12 cellular contexts compared by ENCODE assay signal in genomic region chr3:175672119-175672689, GRCh38.
DNase-seq lines count a peak whose midpoint lies in the region; ATAC-seq, FAIRE-seq and TF ChIP-seq lines count a peak whose summit lies in the region.
"Had no signal": no experiment of that assay in that cellular context is flagged by ENCODE, and none has a peak within 500 bp of the region (broad histone marks: within the 10 kb centered on the region; RNA-seq: fewer than 3 reads in every experiment).

No MANE protein-coding gene starts in this region.

- no peaks in the 10 kb centered on the region for H3K27me3 ChIP-seq in left ventricle myocardium inferior (ENCODE audit: low read depth)

- intact Hi-C loops in left ventricle myocardium inferior (cut with micrococcal nuclease) (no loop called here), left cardiac atrium (cut with DNase I) (no loop called here)

- no peaks in the 10 kb centered on the region for H3K36me3 ChIP-seq in left ventricle myocardium inferior

- H3K4me1 ChIP-seq in left ventricle myocardium inferior = no peaks in the 10 kb centered on the region

- no peaks in the 10 kb centered on the region for H3K27me3 Mint-ChIP-seq in mesothelial cell of epicardium (ENCODE audit: low read depth)

- ATAC-seq in left cardiac atrium (no peak), HG03108 (IDR thresholded peaks at IDR 0.05; ENCODE audit: unreplicated experiment) (no peak), GM21737 (IDR thresholded peaks at IDR 0.05; ENCODE audit: unreplicated experiment) (no peak)
- ATAC-seq: left colon had no signal

- H3K36me3 Mint-ChIP-seq in mesothelial cell of epicardium = no peaks in the 10 kb centered on the region

- H3K27ac Mint-ChIP-seq in mesothelial cell of epicardium = peak overlapping the region; percentile 22

- TF ChIP-seq CTCF in left ventricle myocardium inferior (IDR thresholded peaks at IDR 0.05; ENCODE audit: borderline replicate concordance) (no peak), mesothelial cell of epicardium (IDR thresholded peaks at IDR 0.05; ENCODE audit: unreplicated experiment) (no peak)

- FAIRE-seq in endometrium (lab: Jason Lieb, UNC) = peak; percentile 87

- no peaks in the 10 kb centered on the region for H3K9me3 ChIP-seq in left ventricle myocardium inferior (replicated peaks)

- H3K27ac ChIP-seq in left ventricle myocardium inferior (replicated peaks) = peak overlapping the region; percentile 9

- H3K4me1 Mint-ChIP-seq in mesothelial cell of epicardium = peaks cover 10% of the 10 kb centered on the region

- H3K4me3 Mint-ChIP-seq in mesothelial cell of epicardium = peak overlapping the region; percentile 24

- peaks cover 3% of the 10 kb centered on the region for H3K9me3 Mint-ChIP-seq in mesothelial cell of epicardium

- DNase-seq in left ventricle myocardium inferior (no peak), left cardiac atrium (no peak), mesothelial cell of epicardium (ENCODE audit: low spot score in 2 of 2, unreplicated experiment in 2 of 2) (no peak), RPMI8226 (no peak), NOMO-1 treated with DMSO at 0.1 percent for 48 hours (lab: John Stamatoyannopoulos, UW; ENCODE audit: unreplicated experiment) (no peak)
- DNase-seq: activated CD4-positive, alpha-beta T cell treated with anti-CD3 and anti-CD28 coated beads, Interleukin-2, amount 50 U/mL, for 48 hours; cerebellar nuclear complex; Kasumi-1; left colon had no signal

- peak overlapping the region; percentile 49 for H3K4me3 ChIP-seq in left ventricle myocardium inferior
